Comparison of ENCODE assay signal across 8 cellular contexts in the genomic region with DNA sequence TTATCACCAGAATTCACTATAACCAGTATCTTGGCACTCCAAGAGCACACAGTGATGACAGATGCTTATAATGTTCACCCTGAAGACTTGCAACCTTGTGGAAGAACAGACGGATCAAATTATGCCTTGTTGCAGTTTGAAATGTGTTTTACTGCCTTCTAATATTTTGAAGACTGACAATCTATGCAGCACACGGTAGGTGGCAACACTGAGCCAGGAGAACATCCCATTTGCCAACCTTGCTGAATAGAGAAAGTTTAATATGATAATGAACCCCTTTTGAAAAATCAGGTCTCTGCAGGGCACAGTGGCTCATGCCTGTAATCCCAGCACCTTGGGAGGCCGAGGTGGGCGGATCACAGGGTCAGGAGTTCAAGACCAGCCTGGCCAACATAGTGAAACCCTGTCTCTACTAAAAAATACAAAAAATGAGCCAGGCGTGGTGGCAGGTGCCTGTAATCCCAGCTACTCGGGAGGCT.
DNase-seq lines count a peak whose midpoint lies in the region; TF ChIP-seq lines count a peak whose summit lies in the region.
"Not testable (repeated sequence)": the region's sequence is repeated elsewhere in the genome, so short reads cannot be mapped to it uniquely, and the experiment has no call there.

No MANE protein-coding gene starts in this region.

- not testable (repeated sequence) for H3K27me3 ChIP-seq in dorsolateral prefrontal cortex

- peak overlapping the region; percentile 36; the same call in 1 of the 2 replicates for H3K27ac ChIP-seq in VCaP
- not testable (repeated sequence) for H3K27ac ChIP-seq in dorsolateral prefrontal cortex

- not testable (repeated sequence) for H3K27ac Mint-ChIP-seq in immature natural killer cell

- intact Hi-C loops in dorsolateral prefrontal cortex (cut with DNase I): not testable (repeated sequence)

- H3K36me3 Mint-ChIP-seq in immature natural killer cell: not testable (repeated sequence)

- not testable (repeated sequence) for H3K4me1 Mint-ChIP-seq in immature natural killer cell

- not testable (repeated sequence) for H3K4me3 ChIP-seq in GM12875 (ENCODE audit: low read depth, low read length); dorsolateral prefrontal cortex; retinal pigment epithelial cell (ENCODE audit: low read length)

- H3K9me3 Mint-ChIP-seq in immature natural killer cell: not testable (repeated sequence)

- TF ChIP-seq CTCF in AG09319 (IDR thresholded peaks at IDR 0.05; ENCODE audit: low read depth, low read length) (peak; percentile 71), GM12875 (IDR thresholded peaks at IDR 0.05; ENCODE audit: borderline replicate concordance, insufficient read depth, low read depth, low read length) (peak; percentile 73), VCaP (conservative IDR thresholded peaks at IDR 0.05) (peak; percentile 82), dorsolateral prefrontal cortex (IDR thresholded peaks at IDR 0.05 in 54 of 56, conservative IDR thresholded peaks at IDR 0.05 in 2 of 56; ENCODE audit: low read depth in 1 of 56, partially characterized antibody in 56 of 56) (peak in 55 of 56 donors; percentile 23 to 72 (median 59)), retinal pigment epithelial cell (conservative IDR thresholded peaks at IDR 0.05; ENCODE audit: low read depth, low read length) (peak; percentile 85)

- not testable (repeated sequence) for DNase-seq in AG09319 (ENCODE audit: extremely low read depth, low read depth); retinal pigment epithelial cell (ENCODE audit: low read depth)
- peak; percentile 31 for DNase-seq in HT1080 (ENCODE audit: low read depth)
- peak; percentile 28 for DNase-seq in NCI-H526 treated with DMSO at 0.1 percent for 48 hours (lab: John Stamatoyannopoulos, UW)
- DNase-seq in dorsolateral prefrontal cortex: peak in 2 of 10 donors; percentile 7 to 28
- DNase-seq in immature natural killer cell: peak in 2 of 3 donors; percentile 4

- not testable (repeated sequence) for H3K27me3 Mint-ChIP-seq in immature natural killer cell (ENCODE audit: low read depth in 3 of 3)

- not testable (repeated sequence) for H3K4me3 Mint-ChIP-seq in immature natural killer cell
